Comparison of ENCODE assay signal across 8 cellular contexts in genomic region chr10:114304017-114304565, GRCh38.
DNase-seq lines count a peak whose midpoint lies in the region; ATAC-seq and TF ChIP-seq lines count a peak whose summit lies in the region.

No MANE protein-coding gene starts in this region.

- ATAC-seq in HG02759 (IDR thresholded peaks at IDR 0.05; ENCODE audit: unreplicated experiment), result peak; percentile 86
- peak; percentile 55 for ATAC-seq in T-helper 17 cell

- DNase-seq in NCI-H1105 (lab: John Stamatoyannopoulos, UW) (peak; percentile 34), T-helper 17 cell (peak; percentile 19 to 29 (median 25)), astrocyte of the cerebellum (ENCODE audit: low read depth) (peak; percentile 80), hippocampal formation (lab: John Stamatoyannopoulos, UW) (peak; percentile 76 to 77), retina (peak; percentile 89), cortex of kidney (lab: John Stamatoyannopoulos, UW) (no peak)

- H3K27me3 Mint-ChIP-seq in T-helper 17 cell, result no peaks in the 10 kb centered on the region

- peak overlapping the region; percentile 92 for H3K4me3 Mint-ChIP-seq in T-helper 17 cell

- peaks cover 15% of the 10 kb centered on the region for H3K4me1 Mint-ChIP-seq in T-helper 17 cell

- H3K4me3 ChIP-seq in GM12875 (ENCODE audit: low read depth, low read length) (peak overlapping the region; percentile 44), astrocyte of the cerebellum (ENCODE audit: low read depth, low read length) (peak overlapping the region; percentile 20)

- H3K36me3 Mint-ChIP-seq in T-helper 17 cell (ENCODE audit: low read depth), result peaks cover under 1% of the 10 kb centered on the region

- peak overlapping the region; percentile 80 for H3K27ac Mint-ChIP-seq in T-helper 17 cell

- peak; percentile 78 for TF ChIP-seq CTCF in GM12875 (IDR thresholded peaks at IDR 0.05; ENCODE audit: borderline replicate concordance, insufficient read depth, low read depth, low read length)
- TF ChIP-seq CTCF in astrocyte of the cerebellum (IDR thresholded peaks at IDR 0.05; ENCODE audit: low read depth, low read length, missing control alignments), result peak; percentile 81

- in situ Hi-C loops in astrocyte of the cerebellum (cut with HindIII; ENCODE audit: low sequenced_read_pairs), result loop anchor here (5.0 kb wide), 1 partner anchor 238 kb away; no protein-coding TSS in a partner anchor

- no peaks in the 10 kb centered on the region for H3K9me3 ChIP-seq in T-helper 17 cell (ENCODE audit: control insufficient read depth, low read length, poor library complexity, severe bottlenecking)
